30 cellular contexts compared by ENCODE assay signal in the genomic region with DNA sequence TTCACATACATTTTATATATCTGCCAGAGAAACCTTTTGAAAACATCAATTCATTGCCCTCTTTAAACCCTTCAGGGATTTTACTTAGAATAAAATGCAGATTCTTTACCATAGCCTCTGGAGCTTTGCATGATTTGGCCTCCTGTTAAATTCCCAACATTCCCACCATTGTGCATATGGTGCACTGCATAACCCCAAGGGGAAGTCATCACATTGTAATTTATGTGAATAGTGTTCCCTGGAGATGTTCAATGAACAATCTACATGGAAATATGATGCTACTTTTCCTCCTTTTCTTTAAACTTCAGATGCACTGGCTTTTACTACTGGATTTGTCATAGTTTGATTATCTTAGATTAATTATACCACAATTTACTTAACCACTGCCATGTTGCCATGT.
"Had no signal": no experiment of that assay in that cellular context is flagged by ENCODE, and none has a peak within 500 bp of the region (broad histone marks: within the 10 kb centered on the region; RNA-seq: fewer than 3 reads in every experiment).

No MANE protein-coding gene starts in this region.

- H3K27ac ChIP-seq: brain microvascular endothelial cell, coronary artery, dorsolateral prefrontal cortex had no signal

- H3K9me3 Mint-ChIP-seq: activated T-helper 17 cell treated with anti-CD3 and anti-CD28 coated beads, Interleukin-2, amount 50 U/mL, for 72 hours; endodermal cell; T-helper 2 cell treated with Interferon-gamma antibody and Interleukin-4, amounts not matched to agents 5 μg/mL and 100 μg/mL, for 36 hours had no signal

- ATAC-seq: activated CD4-positive, alpha-beta T cell treated with anti-CD3 and anti-CD28 coated beads for 36 hours; activated CD8-positive, alpha-beta memory T cell treated with anti-CD3 and anti-CD28 coated beads, Interleukin-2, amount 10 ng/mL, durations not matched to agents 7 days and 5 days; activated CD8-positive, alpha-beta T cell treated with anti-CD3 and anti-CD28 coated beads, Interleukin-2, amount 10 ng/mL, durations not matched to agents 7 days and 5 days; activated T-cell treated with anti-CD3 and anti-CD28 coated beads, Interleukin-2, amount 50 U/mL, for 4 hours; activated T-helper 17 cell treated with anti-CD3 and anti-CD28 coated beads, Interleukin-2, amount 50 U/mL, for 72 hours; esophagus mucosa; T-helper 17 cell had no signal

- H3K4me1 Mint-ChIP-seq: activated CD4-positive, alpha-beta T cell treated with anti-CD3 and anti-CD28 coated beads for 36 hours; activated CD4-positive, alpha-beta T cell treated with anti-CD3 and anti-CD28 coated beads, Interleukin-2, amount 10 ng/mL, durations not matched to agents 24 days and 14 days; activated CD8-positive, alpha-beta memory T cell treated with anti-CD3 and anti-CD28 coated beads, Interleukin-2, amount 10 ng/mL, durations not matched to agents 7 days and 5 days; activated T-helper 17 cell treated with anti-CD3 and anti-CD28 coated beads, Interleukin-2, amount 50 U/mL, for 72 hours; central memory CD8-positive, alpha-beta T cell; endodermal cell; T-helper 17 cell had no signal

- DNase-seq: activated CD4-positive, alpha-beta memory T cell treated with anti-CD3 and anti-CD28 coated beads for 36 hours; activated CD4-positive, alpha-beta T cell treated with anti-CD3 and anti-CD28 coated beads for 36 hours; activated CD4-positive, alpha-beta T cell treated with anti-CD3 and anti-CD28 coated beads, Interleukin-2, amount 10 ng/mL, durations not matched to agents 24 days and 14 days; activated CD4-positive, CD25-positive, alpha-beta regulatory T cell; activated CD4-positive, CD25-positive, alpha-beta regulatory T cell treated with anti-CD3 and anti-CD28 coated beads, Interleukin-2, amount 50 U/mL, for 72 hours; activated CD8-positive, alpha-beta memory T cell treated with anti-CD3 and anti-CD28 coated beads, Interleukin-2, amount 10 ng/mL, durations not matched to agents 7 days and 5 days; activated CD8-positive, alpha-beta memory T cell treated with anti-CD3 and anti-CD28 coated beads, Interleukin-2, amount 50 U/mL, for 4 hours; activated CD8-positive, alpha-beta T cell treated with anti-CD3 and anti-CD28 coated beads, Interleukin-2, amount 10 ng/mL, durations not matched to agents 7 days and 5 days; activated effector memory CD4-positive, alpha-beta T cell treated with Interleukin-2 at 50 U/mL for 16 hours; activated gamma-delta T cell treated with Interleukin-2 at 50 U/mL for 16 hours; activated naive CD4-positive, alpha-beta T cell treated with anti-CD3 and anti-CD28 coated beads, Interleukin-2, amount 50 U/mL, for 16 hours; activated naive CD4-positive, alpha-beta T cell treated with Interleukin-2 at 50 U/mL for 16 hours; activated T-cell treated with anti-CD3 and anti-CD28 coated beads, Interleukin-2, amount 50 U/mL, for 4 hours; amniotic stem cell; anterior cingulate cortex; brain microvascular endothelial cell; dorsolateral prefrontal cortex; effector memory CD4-positive, alpha-beta T cell; endodermal cell; head of caudate nucleus; T-helper 1 cell; T-helper 17 cell; T1000 had no signal

- H3K27me3 Mint-ChIP-seq: activated CD4-positive, alpha-beta memory T cell treated with anti-CD3 and anti-CD28 coated beads for 36 hours; activated CD4-positive, alpha-beta T cell treated with anti-CD3 and anti-CD28 coated beads for 36 hours; activated CD4-positive, alpha-beta T cell treated with anti-CD3 and anti-CD28 coated beads, Interleukin-2, amount 10 ng/mL, durations not matched to agents 24 days and 14 days; activated CD8-positive, alpha-beta memory T cell treated with anti-CD3 and anti-CD28 coated beads, Interleukin-2, amount 10 ng/mL, durations not matched to agents 7 days and 5 days; activated naive CD8-positive, alpha-beta T cell; activated T-helper 17 cell treated with anti-CD3 and anti-CD28 coated beads, Interleukin-2, amount 50 U/mL, for 72 hours; central memory CD8-positive, alpha-beta T cell; dendritic cell treated with granulocyte-macrophage colony-stimulating factor and Interleukin-4, amounts not matched to agents 40 ng/mL and 50 ng/mL, for 4 days; T-helper 17 cell had no signal

- H3K4me3 ChIP-seq: coronary artery, dorsolateral prefrontal cortex had no signal

- H3K27me3 ChIP-seq: brain microvascular endothelial cell, dorsolateral prefrontal cortex had no signal

- H3K27ac Mint-ChIP-seq: activated CD4-positive, alpha-beta memory T cell treated with anti-CD3 and anti-CD28 coated beads for 36 hours; activated CD4-positive, alpha-beta T cell treated with anti-CD3 and anti-CD28 coated beads for 36 hours; activated CD4-positive, alpha-beta T cell treated with anti-CD3 and anti-CD28 coated beads, Interleukin-2, amount 10 ng/mL, durations not matched to agents 24 days and 14 days; activated CD8-positive, alpha-beta memory T cell treated with anti-CD3 and anti-CD28 coated beads, Interleukin-2, amount 10 ng/mL, durations not matched to agents 7 days and 5 days; activated CD8-positive, alpha-beta T cell treated with anti-CD3 and anti-CD28 coated beads, Interleukin-2, amount 10 ng/mL, durations not matched to agents 7 days and 5 days; activated naive CD8-positive, alpha-beta T cell; activated T-helper 17 cell treated with anti-CD3 and anti-CD28 coated beads, Interleukin-2, amount 50 U/mL, for 72 hours; dendritic cell treated with granulocyte-macrophage colony-stimulating factor and Interleukin-4, amounts not matched to agents 40 ng/mL and 50 ng/mL, for 4 days; endodermal cell; T-helper 17 cell; T-helper 2 cell treated with Interferon-gamma antibody and Interleukin-4, amounts not matched to agents 5 μg/mL and 100 μg/mL, for 36 hours had no signal

- H3K36me3 ChIP-seq: brain microvascular endothelial cell had no signal

- H3K4me3 Mint-ChIP-seq: activated CD4-positive, alpha-beta memory T cell treated with anti-CD3 and anti-CD28 coated beads for 36 hours; activated CD4-positive, alpha-beta T cell treated with anti-CD3 and anti-CD28 coated beads for 36 hours; activated CD4-positive, alpha-beta T cell treated with anti-CD3 and anti-CD28 coated beads, Interleukin-2, amount 10 ng/mL, durations not matched to agents 24 days and 14 days; activated CD8-positive, alpha-beta memory T cell treated with anti-CD3 and anti-CD28 coated beads, Interleukin-2, amount 10 ng/mL, durations not matched to agents 7 days and 5 days; activated CD8-positive, alpha-beta T cell treated with anti-CD3 and anti-CD28 coated beads, Interleukin-2, amount 10 ng/mL, durations not matched to agents 7 days and 5 days; activated naive CD8-positive, alpha-beta T cell; activated T-cell treated with anti-CD3 and anti-CD28 coated beads, Interleukin-2, amount 50 U/mL, for 4 hours; activated T-helper 17 cell treated with anti-CD3 and anti-CD28 coated beads, Interleukin-2, amount 50 U/mL, for 72 hours; central memory CD8-positive, alpha-beta T cell; dendritic cell treated with granulocyte-macrophage colony-stimulating factor and Interleukin-4, amounts not matched to agents 40 ng/mL and 50 ng/mL, for 4 days; endodermal cell; T-helper 17 cell; T-helper 2 cell treated with Interferon-gamma antibody and Interleukin-4, amounts not matched to agents 5 μg/mL and 100 μg/mL, for 36 hours had no signal
